Comparison of ENCODE assay signal across 8 cellular contexts in the genomic region with DNA sequence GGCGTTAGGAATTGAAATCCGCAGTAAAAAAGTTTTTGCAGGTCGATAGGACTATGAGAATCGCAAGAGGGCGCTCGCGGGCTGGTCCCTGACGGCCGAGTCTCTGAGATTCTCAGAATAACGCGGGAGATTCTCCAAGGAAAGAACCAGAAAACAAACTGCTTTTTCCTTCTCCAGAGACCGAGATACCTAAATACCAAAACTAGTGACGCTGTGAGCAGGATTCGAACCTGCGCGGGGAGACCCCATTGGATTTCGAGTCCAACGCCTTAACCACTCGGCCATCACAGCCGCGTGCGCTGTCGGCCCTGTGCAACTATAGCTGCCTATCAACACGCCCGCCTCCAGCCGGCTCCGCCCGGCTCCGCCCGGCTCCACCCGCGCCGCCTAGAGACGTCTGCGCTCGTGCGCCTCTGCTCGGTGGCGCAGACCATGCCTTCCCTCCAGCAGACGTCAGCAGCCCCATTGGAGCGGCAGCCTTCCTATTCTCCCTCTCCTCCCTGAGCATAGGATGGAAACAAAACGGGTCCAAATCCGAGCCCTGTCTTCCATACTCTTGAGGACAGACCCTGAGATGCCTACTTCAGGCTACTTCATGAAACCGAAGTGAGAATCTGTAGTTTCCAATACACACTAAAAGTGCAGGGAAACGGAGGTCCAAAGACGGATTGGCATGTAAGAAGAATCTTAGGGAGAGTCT. TPM values are rescaled to one million over a fixed set of nuclear protein-coding genes. Genes with fewer than 3 reads are reported as not detected.
DNase-seq lines count a peak whose midpoint lies in the region; TF ChIP-seq lines count a peak whose summit lies in the region.

No MANE protein-coding gene starts in this region.

- TF ChIP-seq EP300 in neural cell (conservative IDR thresholded peaks at IDR 0.05; ENCODE audit: poor library complexity, severe bottlenecking) (peak; percentile 77), stomach (IDR thresholded peaks at IDR 0.05) (no peak)

- no peaks in the 10 kb centered on the region for H3K79me2 ChIP-seq in neural cell (replicated peaks; ENCODE audit: insufficient read depth, low read length)

- intact Hi-C loops in stomach (cut with DNase I; ENCODE audit: low total_unique reads): no loop called here

- TF ChIP-seq RAD21 in neural cell (conservative IDR thresholded peaks at IDR 0.05): peak; percentile 82

- no peaks in the 10 kb centered on the region for H4K20me1 ChIP-seq in neural cell (ENCODE audit: insufficient read depth)

- peak overlapping the region; percentile 96 for H3K4me2 ChIP-seq in neural cell (ENCODE audit: low read length)

- peak overlapping the region; percentile 80 for H3K4me3 ChIP-seq in neural cell (ENCODE audit: low read length)
- H3K4me3 ChIP-seq in stomach: peak overlapping the region; percentile 9 to 31 (median 18)

- H3K9me2 ChIP-seq in neural cell (ENCODE audit: insufficient read depth, low read length): no peaks in the 10 kb centered on the region

- H3K27ac ChIP-seq in RWPE1 (peak overlapping the region; percentile 98), neural cell (ENCODE audit: low read length) (peak overlapping the region; percentile 97), stomach (peak overlapping the region; percentile 85 to 100 (median 87))

- TF ChIP-seq POLR2A in stomach (IDR thresholded peaks at IDR 0.05): no peak

- POLR2A ChIA-PET in RWPE1 (lab: Yijun Ruan, JAX; ENCODE audit: low non-redundant PET): no interaction called here

- no peaks in the 10 kb centered on the region for H3K36me3 ChIP-seq in neural cell (ENCODE audit: insufficient read depth, low read length)
- peaks cover 44 to 46% (median 46%) of the 10 kb centered on the region in 4 donors for H3K36me3 ChIP-seq in stomach

- CTCF ChIA-PET in RWPE1 (lab: Yijun Ruan, JAX): interaction anchor here (0.5 to 2.2 kb wide), 12 partner anchors 10 to 670 kb away, joined by 3 to 9 read pairs (median 4); a partner anchor contains a TSS

- peak overlapping the region; percentile 84 for H3K9ac ChIP-seq in neural cell (ENCODE audit: low read length)

- H3K4me1 ChIP-seq in stomach: peaks cover 22 to 60% (median 39%) of the 10 kb centered on the region in 4 donors

- peak; percentile 99 for DNase-seq in ELR (ENCODE audit: low read depth)
- DNase-seq in H4 (ENCODE audit: low spot score): peak; percentile 93
- peak; percentile 93 for DNase-seq in LoVo (ENCODE audit: low spot score)
- peak; percentile 84 for DNase-seq in RWPE1 (ENCODE audit: low spot score)
- DNase-seq in activated effector memory CD4-positive, alpha-beta T cell treated with Interleukin-2 at 50 U/mL for 16 hours: peak; percentile 92
- peak; percentile 97 for DNase-seq in fibroblast of the conjunctiva (ENCODE audit: low read depth)
- DNase-seq in stomach: peak; percentile 96

- TF ChIP-seq CTCF in RWPE1 (conservative IDR thresholded peaks at IDR 0.05; ENCODE audit: low read depth) (peak; percentile 90), neural cell (IDR thresholded peaks at IDR 0.05; ENCODE audit: poor library complexity, severe bottlenecking) (peak; percentile 97), stomach (IDR thresholded peaks at IDR 0.05) (peak in 5 of 7 experiments; percentile 68 to 93 (median 88))

- H3K27me3 ChIP-seq in neural cell (ENCODE audit: insufficient read depth, low read depth, low read length): no peaks in the 10 kb centered on the region
- no peaks in the 10 kb centered on the region for H3K27me3 ChIP-seq in stomach

- H3K9me3 ChIP-seq in neural cell (ENCODE audit: low read length) (no peaks in the 10 kb centered on the region), stomach (no peaks in the 10 kb centered on the region)

- WGBS in stomach, 5 donors: 0 to 2% (median 1%) methylated on average over 45 to 46 of the region's 46 CpGs

- peaks cover 21% of the 10 kb centered on the region for H3F3A ChIP-seq in neural cell (ENCODE audit: insufficient read depth, low read length, poor library complexity, severe bottlenecking)

- H2AFZ ChIP-seq in neural cell (ENCODE audit: low read depth, low read length): no peak overlapping the region

TF ChIP-seq in neural cell, 6 proteins besides CTCF, POLR2A, EP300 and RAD21:
- TF ChIP-seq EZH2 (IDR thresholded peaks at IDR 0.05; ENCODE audit: borderline replicate concordance, insufficient read depth, low read length, poor library complexity, severe bottlenecking) (no peak), POLR2AphosphoS5 (IDR thresholded peaks at IDR 0.05) (peak; percentile 73), TAF1 (IDR thresholded peaks at IDR 0.05; ENCODE audit: low read depth) (no peak), SMC3 (conservative IDR thresholded peaks at IDR 0.05; ENCODE audit: poor library complexity) (peak; percentile 88), MXI1 (conservative IDR thresholded peaks at IDR 0.05; ENCODE audit: poor library complexity, severe bottlenecking) (peak; percentile 95)
- TF ChIP-seq, protein P1, sequence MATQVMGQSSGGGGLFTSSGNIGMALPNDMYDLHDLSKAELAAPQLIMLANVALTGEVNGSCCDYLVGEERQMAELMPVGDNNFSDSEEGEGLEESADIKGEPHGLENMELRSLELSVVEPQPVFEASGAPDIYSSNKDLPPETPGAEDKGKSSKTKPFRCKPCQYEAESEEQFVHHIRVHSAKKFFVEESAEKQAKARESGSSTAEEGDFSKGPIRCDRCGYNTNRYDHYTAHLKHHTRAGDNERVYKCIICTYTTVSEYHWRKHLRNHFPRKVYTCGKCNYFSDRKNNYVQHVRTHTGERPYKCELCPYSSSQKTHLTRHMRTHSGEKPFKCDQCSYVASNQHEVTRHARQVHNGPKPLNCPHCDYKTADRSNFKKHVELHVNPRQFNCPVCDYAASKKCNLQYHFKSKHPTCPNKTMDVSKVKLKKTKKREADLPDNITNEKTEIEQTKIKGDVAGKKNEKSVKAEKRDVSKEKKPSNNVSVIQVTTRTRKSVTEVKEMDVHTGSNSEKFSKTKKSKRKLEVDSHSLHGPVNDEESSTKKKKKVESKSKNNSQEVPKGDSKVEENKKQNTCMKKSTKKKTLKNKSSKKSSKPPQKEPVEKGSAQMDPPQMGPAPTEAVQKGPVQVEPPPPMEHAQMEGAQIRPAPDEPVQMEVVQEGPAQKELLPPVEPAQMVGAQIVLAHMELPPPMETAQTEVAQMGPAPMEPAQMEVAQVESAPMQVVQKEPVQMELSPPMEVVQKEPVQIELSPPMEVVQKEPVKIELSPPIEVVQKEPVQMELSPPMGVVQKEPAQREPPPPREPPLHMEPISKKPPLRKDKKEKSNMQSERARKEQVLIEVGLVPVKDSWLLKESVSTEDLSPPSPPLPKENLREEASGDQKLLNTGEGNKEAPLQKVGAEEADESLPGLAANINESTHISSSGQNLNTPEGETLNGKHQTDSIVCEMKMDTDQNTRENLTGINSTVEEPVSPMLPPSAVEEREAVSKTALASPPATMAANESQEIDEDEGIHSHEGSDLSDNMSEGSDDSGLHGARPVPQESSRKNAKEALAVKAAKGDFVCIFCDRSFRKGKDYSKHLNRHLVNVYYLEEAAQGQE (IDR thresholded peaks at IDR 0.05; ENCODE audit: borderline replicate concordance): no peak

RNA-seq across cellular contexts. Expression of a gene that starts 13.4 kb away (rescaled TPM):
- 4.4 and 4.6 TPM in 2 replicates for total RNA-seq in H4 (2014; rRNA removed; shearing (Covaris generic))
- polyA plus RNA-seq in neural cell (1.9 and 2.0 TPM in 2 replicates), stomach (10 to 100 TPM; 47.2 to 69.4 (median 66.7) TPM)
- polyA minus RNA-seq in neural cell: 16.8 and 20.2 TPM in 2 replicates
- total RNA-seq in stomach: 100 to 1,000 TPM in 3 of 5 donors, 10 to 100 TPM in 2; 16.2 to 163 (median 137) TPM

RNA-seq across cellular contexts. Expression of a gene that starts 14.9 kb away (rescaled TPM):
- 0.14 TPM in 1 of 2 replicates, not detected in the other for total RNA-seq in H4 (2014; rRNA removed; shearing (Covaris generic))
- polyA plus RNA-seq in neural cell (7.3 and 15.3 TPM in 2 replicates), stomach (under 1 TPM in 2 of 3 donors, not detected in 1; 0.58 to 0.92 TPM)
- polyA minus RNA-seq in neural cell: 2.4 TPM in 1 of 2 replicates, not detected in the other
- total RNA-seq in stomach: not detected

RNA-seq across cellular contexts. Expression of a gene that starts 20.5 kb away (rescaled TPM):
- not detected in 2 replicates for total RNA-seq in H4 (2014; rRNA removed; shearing (Covaris generic))
- polyA plus RNA-seq in neural cell: 0.77 and 1.6 TPM in 2 replicates
- polyA minus RNA-seq in neural cell: 0.73 and 0.81 TPM in 2 replicates
- total RNA-seq in stomach: not detected
- polyA plus RNA-seq in stomach: under 1 TPM in 2 of 3 donors, not detected in 1; 0.12 to 0.43 TPM

RNA-seq across cellular contexts. Expression of a gene that starts 23.9 kb away (rescaled TPM):
- total RNA-seq in H4 (2014; rRNA removed; shearing (Covaris generic)): 0.64 TPM in 2 replicates
- 91.6 and 98.3 TPM in 2 replicates for polyA plus RNA-seq in neural cell
- 80.3 and 88.3 TPM in 2 replicates for polyA minus RNA-seq in neural cell
- total RNA-seq in stomach: 100 to 1,000 TPM in 1 of 5 donors, 10 to 100 TPM in 2, 1 to 10 TPM in 2; 6.7 to 104 (median 17.3) TPM
- 10 to 100 TPM; 32.4 to 58.8 (median 43.1) TPM for polyA plus RNA-seq in stomach

RNA-seq across cellular contexts. Expression of a gene that starts 37.4 kb away (rescaled TPM):
- 1.7 and 13.3 TPM in 2 replicates for total RNA-seq in H4 (2014; rRNA removed; shearing (Covaris generic))
- polyA plus RNA-seq in neural cell (23.3 and 31.7 TPM in 2 replicates), stomach (10 to 100 TPM in 1 of 3 donors, 1 to 10 TPM in 2; 6.3 to 10.3 (median 8.0) TPM)
- 46.0 and 56.4 TPM in 2 replicates for polyA minus RNA-seq in neural cell
- 10 to 100 TPM in 3 of 5 donors, 1 to 10 TPM in 2; 5.2 to 37.6 (median 14.9) TPM for total RNA-seq in stomach

Comparison
In these comparisons a context has a peak if more than half of its experiments do, and no peak if none do; other contexts are left out.
1. Peak in every context shown above with its lines: DNase-seq, H3K4me3 ChIP-seq and H3K27ac ChIP-seq.